ENCODE assay signal across 31 cellular contexts in genomic region chr2:195675783-195676427, GRCh38.
"Had no signal": no experiment of that assay in that cellular context is flagged by ENCODE, and none has a peak within 500 bp of the region (broad histone marks: within the 10 kb centered on the region; RNA-seq: fewer than 3 reads in every experiment).

No MANE protein-coding gene starts in this region.

- H3K4me3 Mint-ChIP-seq: activated B cell treated with CpG ODN at 0.5 μM for 24 hours; activated CD4-positive, alpha-beta memory T cell treated with anti-CD3 and anti-CD28 coated beads for 36 hours; activated naive CD4-positive, alpha-beta T cell treated with anti-CD3 and anti-CD28 coated beads for 36 hours; activated naive CD8-positive, alpha-beta T cell treated with anti-CD3 and anti-CD28 coated beads, Interleukin-2, amount 10 ng/mL, durations not matched to agents 7 days and 5 days; activated T-cell treated with anti-CD3 and anti-CD28 coated beads, Interleukin-2, amount 50 U/mL, for 4 hours; effector memory CD8-positive, alpha-beta T cell; neural crest cell; T-helper 2 cell treated with Interferon-gamma antibody and Interleukin-4, amounts not matched to agents 5 μg/mL and 100 μg/mL, for 36 hours; type B pancreatic cell had no signal

- H3K27ac Mint-ChIP-seq: activated B cell treated with CpG ODN at 0.5 μM for 24 hours; activated CD4-positive, alpha-beta memory T cell treated with anti-CD3 and anti-CD28 coated beads for 36 hours; activated naive CD4-positive, alpha-beta T cell treated with anti-CD3 and anti-CD28 coated beads for 36 hours; activated naive CD8-positive, alpha-beta T cell treated with anti-CD3 and anti-CD28 coated beads, Interleukin-2, amount 10 ng/mL, durations not matched to agents 7 days and 5 days; T-helper 2 cell treated with Interferon-gamma antibody and Interleukin-4, amounts not matched to agents 5 μg/mL and 100 μg/mL, for 36 hours; type B pancreatic cell had no signal

- H3K27me3 Mint-ChIP-seq: activated B cell treated with CpG ODN at 0.5 μM for 24 hours; activated CD4-positive, alpha-beta memory T cell treated with anti-CD3 and anti-CD28 coated beads for 36 hours; activated naive CD8-positive, alpha-beta T cell treated with anti-CD3 and anti-CD28 coated beads, Interleukin-2, amount 10 ng/mL, durations not matched to agents 7 days and 5 days; effector memory CD8-positive, alpha-beta T cell; type B pancreatic cell had no signal

- ATAC-seq: effector memory CD8-positive, alpha-beta T cell; gastroesophageal sphincter; left colon had no signal

- H2AFZ ChIP-seq: parathyroid adenoma had no signal

- H3K4me3 ChIP-seq: gastroesophageal sphincter, right atrium auricular region, smooth muscle cell, uterus had no signal

- H3K4me1 Mint-ChIP-seq: neural crest cell had no signal

- DNase-seq: activated B cell treated with CpG ODN at 0.5 μM for 24 hours; activated CD4-positive, alpha-beta memory T cell treated with anti-CD3 and anti-CD28 coated beads for 36 hours; activated CD4-positive, alpha-beta T cell treated with anti-CD3 and anti-CD28 coated beads for 48 hours; activated CD8-positive, alpha-beta memory T cell treated with anti-CD3 and anti-CD28 coated beads, Interleukin-2, amount 50 U/mL, for 4 hours; activated effector memory CD4-positive, alpha-beta T cell treated with Interleukin-2 at 50 U/mL for 16 hours; activated naive CD4-positive, alpha-beta T cell treated with anti-CD3 and anti-CD28 coated beads for 36 hours; activated naive CD8-positive, alpha-beta T cell treated with anti-CD3 and anti-CD28 coated beads, Interleukin-2, amount 10 ng/mL, durations not matched to agents 7 days and 5 days; activated T-cell treated with anti-CD3 and anti-CD28 coated beads, Interleukin-2, amount 50 U/mL, for 4 hours; amniotic stem cell; brain microvascular endothelial cell; cortex of kidney; effector memory CD8-positive, alpha-beta T cell; head of caudate nucleus; hippocampal formation; kidney; left colon; mammary epithelial cell; nucleus accumbens; stimulated activated CD4-positive, alpha-beta T cell treated with anti-CD3 and anti-CD28 coated beads, Interleukin-15, amount 100 ng/mL, for 24 hours; stimulated activated CD4-positive, alpha-beta T cell treated with anti-CD3 and anti-CD28 coated beads, Interleukin-2, amount 100 ng/mL, for 24 hours; stimulated activated naive CD4-positive, alpha-beta T cell treated with Interleukin-2 at 50 U/mL for 16 hours; T-helper 1 cell; uterus had no signal

- H3K4me1 ChIP-seq: gastroesophageal sphincter, parathyroid adenoma, right atrium auricular region, uterus had no signal

- H3K79me2 ChIP-seq: parathyroid adenoma had no signal

- H3K9me3 Mint-ChIP-seq: activated B cell treated with CpG ODN at 0.5 μM for 24 hours; activated CD4-positive, alpha-beta memory T cell treated with anti-CD3 and anti-CD28 coated beads for 36 hours; activated naive CD4-positive, alpha-beta T cell treated with anti-CD3 and anti-CD28 coated beads for 36 hours; effector memory CD8-positive, alpha-beta T cell; type B pancreatic cell had no signal

- H3K27me3 ChIP-seq: brain microvascular endothelial cell, gastroesophageal sphincter, right atrium auricular region, uterus had no signal

- H3K9me3 ChIP-seq: gastroesophageal sphincter, right atrium auricular region, uterus had no signal

- H3K36me3 ChIP-seq: brain microvascular endothelial cell, uterus had no signal

- FAIRE-seq: astrocyte, kidney had no signal

- H3K4me2 ChIP-seq: smooth muscle cell had no signal

- H3K27ac ChIP-seq: brain microvascular endothelial cell, gastroesophageal sphincter, parathyroid adenoma, right atrium auricular region, uterus had no signal
